Comparison of ENCODE assay signal across 1 cellular context in the genomic region with DNA sequence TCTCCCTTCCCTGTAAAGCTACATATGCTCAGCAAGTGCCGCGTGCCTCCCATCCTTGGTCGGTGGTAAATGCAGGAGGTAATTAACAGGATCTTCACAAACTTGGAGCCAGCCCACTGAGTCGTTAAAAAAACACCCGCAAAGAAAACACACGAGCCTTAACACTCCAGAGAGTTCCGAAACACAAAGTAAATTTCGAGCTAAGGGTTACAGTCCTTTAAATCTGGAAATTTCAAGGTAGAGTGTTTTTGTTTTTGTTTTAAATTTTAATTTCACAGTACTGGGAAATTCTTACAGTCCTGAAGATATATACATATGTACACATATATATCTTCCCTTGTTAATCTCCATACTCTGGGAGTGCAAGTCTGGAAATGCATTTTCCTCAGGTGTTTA.
TF ChIP-seq lines count a peak whose summit lies in the region.

No MANE protein-coding gene starts in this region.

TF ChIP-seq in K562, 482 proteins besides CTCF, POLR2A, EP300 and RAD21 (continued from another document):
- TF ChIP-seq, protein P1, sequence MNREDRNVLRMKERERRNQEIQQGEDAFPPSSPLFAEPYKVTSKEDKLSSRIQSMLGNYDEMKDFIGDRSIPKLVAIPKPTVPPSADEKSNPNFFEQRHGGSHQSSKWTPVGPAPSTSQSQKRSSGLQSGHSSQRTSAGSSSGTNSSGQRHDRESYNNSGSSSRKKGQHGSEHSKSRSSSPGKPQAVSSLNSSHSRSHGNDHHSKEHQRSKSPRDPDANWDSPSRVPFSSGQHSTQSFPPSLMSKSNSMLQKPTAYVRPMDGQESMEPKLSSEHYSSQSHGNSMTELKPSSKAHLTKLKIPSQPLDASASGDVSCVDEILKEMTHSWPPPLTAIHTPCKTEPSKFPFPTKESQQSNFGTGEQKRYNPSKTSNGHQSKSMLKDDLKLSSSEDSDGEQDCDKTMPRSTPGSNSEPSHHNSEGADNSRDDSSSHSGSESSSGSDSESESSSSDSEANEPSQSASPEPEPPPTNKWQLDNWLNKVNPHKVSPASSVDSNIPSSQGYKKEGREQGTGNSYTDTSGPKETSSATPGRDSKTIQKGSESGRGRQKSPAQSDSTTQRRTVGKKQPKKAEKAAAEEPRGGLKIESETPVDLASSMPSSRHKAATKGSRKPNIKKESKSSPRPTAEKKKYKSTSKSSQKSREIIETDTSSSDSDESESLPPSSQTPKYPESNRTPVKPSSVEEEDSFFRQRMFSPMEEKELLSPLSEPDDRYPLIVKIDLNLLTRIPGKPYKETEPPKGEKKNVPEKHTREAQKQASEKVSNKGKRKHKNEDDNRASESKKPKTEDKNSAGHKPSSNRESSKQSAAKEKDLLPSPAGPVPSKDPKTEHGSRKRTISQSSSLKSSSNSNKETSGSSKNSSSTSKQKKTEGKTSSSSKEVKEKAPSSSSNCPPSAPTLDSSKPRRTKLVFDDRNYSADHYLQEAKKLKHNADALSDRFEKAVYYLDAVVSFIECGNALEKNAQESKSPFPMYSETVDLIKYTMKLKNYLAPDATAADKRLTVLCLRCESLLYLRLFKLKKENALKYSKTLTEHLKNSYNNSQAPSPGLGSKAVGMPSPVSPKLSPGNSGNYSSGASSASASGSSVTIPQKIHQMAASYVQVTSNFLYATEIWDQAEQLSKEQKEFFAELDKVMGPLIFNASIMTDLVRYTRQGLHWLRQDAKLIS (CRISPR knock-in tag; IDR thresholded peaks at IDR 0.05) = 0 out of 2 replicates have a peak, but pooled peaks have one; percentile 51
- TF ChIP-seq ESRRB (CRISPR knock-in tag; IDR thresholded peaks at IDR 0.05; ENCODE audit: borderline replicate concordance) = no peak
- no peak for TF ChIP-seq ZNF324 (CRISPR knock-in tag; IDR thresholded peaks at IDR 0.05)
- no peak for TF ChIP-seq NCOA2 (IDR thresholded peaks at IDR 0.05; ENCODE audit: partially characterized antibody in 2 of 2)
- TF ChIP-seq CBX5 (IDR thresholded peaks at IDR 0.05; ENCODE audit: borderline replicate concordance, low read depth) = no peak
- TF ChIP-seq, protein P2, sequence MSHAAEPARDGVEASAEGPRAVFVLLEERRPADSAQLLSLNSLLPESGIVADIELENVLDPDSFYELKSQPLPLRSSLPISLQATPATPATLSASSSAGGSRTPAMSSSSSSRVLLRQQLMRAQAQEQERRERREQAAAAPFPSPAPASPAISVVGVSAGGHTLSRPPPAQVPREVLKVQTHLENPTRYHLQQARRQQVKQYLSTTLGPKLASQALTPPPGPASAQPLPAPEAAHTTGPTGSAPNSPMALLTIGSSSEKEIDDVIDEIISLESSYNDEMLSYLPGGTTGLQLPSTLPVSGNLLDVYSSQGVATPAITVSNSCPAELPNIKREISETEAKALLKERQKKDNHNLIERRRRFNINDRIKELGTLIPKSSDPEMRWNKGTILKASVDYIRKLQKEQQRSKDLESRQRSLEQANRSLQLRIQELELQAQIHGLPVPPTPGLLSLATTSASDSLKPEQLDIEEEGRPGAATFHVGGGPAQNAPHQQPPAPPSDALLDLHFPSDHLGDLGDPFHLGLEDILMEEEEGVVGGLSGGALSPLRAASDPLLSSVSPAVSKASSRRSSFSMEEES (CRISPR knock-in tag; IDR thresholded peaks at IDR 0.05) = no peak
- TF ChIP-seq, protein P3, sequence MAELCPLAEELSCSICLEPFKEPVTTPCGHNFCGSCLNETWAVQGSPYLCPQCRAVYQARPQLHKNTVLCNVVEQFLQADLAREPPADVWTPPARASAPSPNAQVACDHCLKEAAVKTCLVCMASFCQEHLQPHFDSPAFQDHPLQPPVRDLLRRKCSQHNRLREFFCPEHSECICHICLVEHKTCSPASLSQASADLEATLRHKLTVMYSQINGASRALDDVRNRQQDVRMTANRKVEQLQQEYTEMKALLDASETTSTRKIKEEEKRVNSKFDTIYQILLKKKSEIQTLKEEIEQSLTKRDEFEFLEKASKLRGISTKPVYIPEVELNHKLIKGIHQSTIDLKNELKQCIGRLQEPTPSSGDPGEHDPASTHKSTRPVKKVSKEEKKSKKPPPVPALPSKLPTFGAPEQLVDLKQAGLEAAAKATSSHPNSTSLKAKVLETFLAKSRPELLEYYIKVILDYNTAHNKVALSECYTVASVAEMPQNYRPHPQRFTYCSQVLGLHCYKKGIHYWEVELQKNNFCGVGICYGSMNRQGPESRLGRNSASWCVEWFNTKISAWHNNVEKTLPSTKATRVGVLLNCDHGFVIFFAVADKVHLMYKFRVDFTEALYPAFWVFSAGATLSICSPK (IDR thresholded peaks at IDR 0.05; ENCODE audit: borderline replicate concordance) = peak; percentile 74; the same call in 1 of the 2 replicates
- TF ChIP-seq KAT7 (CRISPR knock-in tag; IDR thresholded peaks at IDR 0.05; ENCODE audit: borderline replicate concordance) = 0 out of 2 replicates have a peak, but pooled peaks have one; percentile 51
- TF ChIP-seq MEIS2 (IDR thresholded peaks at IDR 0.05; ENCODE audit: partially characterized antibody) = no peak
- TF ChIP-seq ATF1 (CRISPR knock-in tag; IDR thresholded peaks at IDR 0.05) = no peak
- TF ChIP-seq ATF1 (tag; IDR thresholded peaks at IDR 0.05) = peak; percentile 84
- TF ChIP-seq, protein P4, sequence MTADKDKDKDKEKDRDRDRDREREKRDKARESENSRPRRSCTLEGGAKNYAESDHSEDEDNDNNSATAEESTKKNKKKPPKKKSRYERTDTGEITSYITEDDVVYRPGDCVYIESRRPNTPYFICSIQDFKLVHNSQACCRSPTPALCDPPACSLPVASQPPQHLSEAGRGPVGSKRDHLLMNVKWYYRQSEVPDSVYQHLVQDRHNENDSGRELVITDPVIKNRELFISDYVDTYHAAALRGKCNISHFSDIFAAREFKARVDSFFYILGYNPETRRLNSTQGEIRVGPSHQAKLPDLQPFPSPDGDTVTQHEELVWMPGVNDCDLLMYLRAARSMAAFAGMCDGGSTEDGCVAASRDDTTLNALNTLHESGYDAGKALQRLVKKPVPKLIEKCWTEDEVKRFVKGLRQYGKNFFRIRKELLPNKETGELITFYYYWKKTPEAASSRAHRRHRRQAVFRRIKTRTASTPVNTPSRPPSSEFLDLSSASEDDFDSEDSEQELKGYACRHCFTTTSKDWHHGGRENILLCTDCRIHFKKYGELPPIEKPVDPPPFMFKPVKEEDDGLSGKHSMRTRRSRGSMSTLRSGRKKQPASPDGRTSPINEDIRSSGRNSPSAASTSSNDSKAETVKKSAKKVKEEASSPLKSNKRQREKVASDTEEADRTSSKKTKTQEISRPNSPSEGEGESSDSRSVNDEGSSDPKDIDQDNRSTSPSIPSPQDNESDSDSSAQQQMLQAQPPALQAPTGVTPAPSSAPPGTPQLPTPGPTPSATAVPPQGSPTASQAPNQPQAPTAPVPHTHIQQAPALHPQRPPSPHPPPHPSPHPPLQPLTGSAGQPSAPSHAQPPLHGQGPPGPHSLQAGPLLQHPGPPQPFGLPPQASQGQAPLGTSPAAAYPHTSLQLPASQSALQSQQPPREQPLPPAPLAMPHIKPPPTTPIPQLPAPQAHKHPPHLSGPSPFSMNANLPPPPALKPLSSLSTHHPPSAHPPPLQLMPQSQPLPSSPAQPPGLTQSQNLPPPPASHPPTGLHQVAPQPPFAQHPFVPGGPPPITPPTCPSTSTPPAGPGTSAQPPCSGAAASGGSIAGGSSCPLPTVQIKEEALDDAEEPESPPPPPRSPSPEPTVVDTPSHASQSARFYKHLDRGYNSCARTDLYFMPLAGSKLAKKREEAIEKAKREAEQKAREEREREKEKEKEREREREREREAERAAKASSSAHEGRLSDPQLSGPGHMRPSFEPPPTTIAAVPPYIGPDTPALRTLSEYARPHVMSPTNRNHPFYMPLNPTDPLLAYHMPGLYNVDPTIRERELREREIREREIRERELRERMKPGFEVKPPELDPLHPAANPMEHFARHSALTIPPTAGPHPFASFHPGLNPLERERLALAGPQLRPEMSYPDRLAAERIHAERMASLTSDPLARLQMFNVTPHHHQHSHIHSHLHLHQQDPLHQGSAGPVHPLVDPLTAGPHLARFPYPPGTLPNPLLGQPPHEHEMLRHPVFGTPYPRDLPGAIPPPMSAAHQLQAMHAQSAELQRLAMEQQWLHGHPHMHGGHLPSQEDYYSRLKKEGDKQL (CRISPR knock-in tag; IDR thresholded peaks at IDR 0.05; ENCODE audit: borderline replicate concordance) = no peak
- no peak for TF ChIP-seq ZNF354B (CRISPR knock-in tag; IDR thresholded peaks at IDR 0.05)
- TF ChIP-seq, protein P5, sequence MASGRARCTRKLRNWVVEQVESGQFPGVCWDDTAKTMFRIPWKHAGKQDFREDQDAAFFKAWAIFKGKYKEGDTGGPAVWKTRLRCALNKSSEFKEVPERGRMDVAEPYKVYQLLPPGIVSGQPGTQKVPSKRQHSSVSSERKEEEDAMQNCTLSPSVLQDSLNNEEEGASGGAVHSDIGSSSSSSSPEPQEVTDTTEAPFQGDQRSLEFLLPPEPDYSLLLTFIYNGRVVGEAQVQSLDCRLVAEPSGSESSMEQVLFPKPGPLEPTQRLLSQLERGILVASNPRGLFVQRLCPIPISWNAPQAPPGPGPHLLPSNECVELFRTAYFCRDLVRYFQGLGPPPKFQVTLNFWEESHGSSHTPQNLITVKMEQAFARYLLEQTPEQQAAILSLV (tag; IDR thresholded peaks at IDR 0.05) = no peak
- TF ChIP-seq JUN (IDR thresholded peaks at IDR 0.05; ENCODE audit: borderline replicate concordance, low read depth, low read length) = no peak
- no peak for TF ChIP-seq JUN (CRISPR knock-in tag; IDR thresholded peaks at IDR 0.05; ENCODE audit: borderline replicate concordance)
- TF ChIP-seq TRIM24 (IDR thresholded peaks at IDR 0.05) = no peak; a peak in 1 of 4 replicates
- TF ChIP-seq FOXM1 (IDR thresholded peaks at IDR 0.05; ENCODE audit: low read depth) = 0 out of 2 replicates have a peak, but pooled peaks have one; percentile 8
- TF ChIP-seq FOXM1 (CRISPR knock-in tag; IDR thresholded peaks at IDR 0.05; ENCODE audit: low read depth) = no peak
- no peak for TF ChIP-seq ZNF764 (CRISPR knock-in tag; IDR thresholded peaks at IDR 0.05; ENCODE audit: low read depth)
- peak; percentile 2 to 20; a peak in 1 of 4 replicates for TF ChIP-seq HDAC1 (IDR thresholded peaks at IDR 0.05)
- TF ChIP-seq MEF2D (tag; conservative IDR thresholded peaks at IDR 0.05; ENCODE audit: low read depth) = no peak
- no peak for TF ChIP-seq KLF1 (tag; IDR thresholded peaks at IDR 0.05)
- TF ChIP-seq ZFP30 (CRISPR knock-in tag; IDR thresholded peaks at IDR 0.05; ENCODE audit: borderline replicate concordance) = no peak
- TF ChIP-seq RBM15 (IDR thresholded peaks at IDR 0.05; ENCODE audit: insufficient read depth, low read length) = no peak
- no peak for TF ChIP-seq STAG1 (CRISPR knock-in tag; IDR thresholded peaks at IDR 0.05; ENCODE audit: borderline replicate concordance)
- TF ChIP-seq ZNF57 (CRISPR knock-in tag; IDR thresholded peaks at IDR 0.05) = no peak
- TF ChIP-seq, protein P6, sequence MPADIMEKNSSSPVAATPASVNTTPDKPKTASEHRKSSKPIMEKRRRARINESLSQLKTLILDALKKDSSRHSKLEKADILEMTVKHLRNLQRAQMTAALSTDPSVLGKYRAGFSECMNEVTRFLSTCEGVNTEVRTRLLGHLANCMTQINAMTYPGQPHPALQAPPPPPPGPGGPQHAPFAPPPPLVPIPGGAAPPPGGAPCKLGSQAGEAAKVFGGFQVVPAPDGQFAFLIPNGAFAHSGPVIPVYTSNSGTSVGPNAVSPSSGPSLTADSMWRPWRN (IDR thresholded peaks at IDR 0.05; ENCODE audit: low read depth) = peak; percentile 28; the same call in 1 of the 2 replicates
- TF ChIP-seq, protein P7, sequence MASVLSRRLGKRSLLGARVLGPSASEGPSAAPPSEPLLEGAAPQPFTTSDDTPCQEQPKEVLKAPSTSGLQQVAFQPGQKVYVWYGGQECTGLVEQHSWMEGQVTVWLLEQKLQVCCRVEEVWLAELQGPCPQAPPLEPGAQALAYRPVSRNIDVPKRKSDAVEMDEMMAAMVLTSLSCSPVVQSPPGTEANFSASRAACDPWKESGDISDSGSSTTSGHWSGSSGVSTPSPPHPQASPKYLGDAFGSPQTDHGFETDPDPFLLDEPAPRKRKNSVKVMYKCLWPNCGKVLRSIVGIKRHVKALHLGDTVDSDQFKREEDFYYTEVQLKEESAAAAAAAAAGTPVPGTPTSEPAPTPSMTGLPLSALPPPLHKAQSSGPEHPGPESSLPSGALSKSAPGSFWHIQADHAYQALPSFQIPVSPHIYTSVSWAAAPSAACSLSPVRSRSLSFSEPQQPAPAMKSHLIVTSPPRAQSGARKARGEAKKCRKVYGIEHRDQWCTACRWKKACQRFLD (CRISPR knock-in tag; IDR thresholded peaks at IDR 0.05) = no peak
- no peak for TF ChIP-seq ZFPM2 (CRISPR knock-in tag; IDR thresholded peaks at IDR 0.05)
- 0 out of 2 replicates have a peak, but pooled peaks have one; percentile 52 for TF ChIP-seq ZNF175 (CRISPR knock-in tag; IDR thresholded peaks at IDR 0.05; ENCODE audit: low read depth)
- TF ChIP-seq DDX20 (tag; IDR thresholded peaks at IDR 0.05; ENCODE audit: low read depth) = no peak
